20 cellular contexts compared by ENCODE assay signal in genomic region chr9:13915591-13916301, GRCh38.
DNase-seq lines count a peak whose midpoint lies in the region; ATAC-seq and TF ChIP-seq lines count a peak whose summit lies in the region.
"Had no signal": no experiment of that assay in that cellular context is flagged by ENCODE, and none has a peak within 500 bp of the region (broad histone marks: within the 10 kb centered on the region; RNA-seq: fewer than 3 reads in every experiment).

No MANE protein-coding gene starts in this region.

- H3K4me1 ChIP-seq in HEK293 (ENCODE audit: control insufficient read depth, insufficient read depth, low read length) (peaks cover 10% of the 10 kb centered on the region), testis (no peaks in the 10 kb centered on the region)
- H3K4me1 ChIP-seq: lower lobe of right lung, parathyroid adenoma, Peyer's patch had no signal

- no peak for TF ChIP-seq POLR2A in testis (IDR thresholded peaks at IDR 0.05)

- H3K36me3 ChIP-seq in HEK293 (ENCODE audit: control insufficient read depth in 2 of 2, insufficient read depth in 1 of 2, low read length in 2 of 2), result no peaks in the 10 kb centered on the region
- no peaks in the 10 kb centered on the region for H3K36me3 ChIP-seq in testis (ENCODE audit: low read depth, missing control alignments)
- H3K36me3 ChIP-seq: lower lobe of right lung, Peyer's patch had no signal

- DNase-seq in NCI-H774 (lab: John Stamatoyannopoulos, UW) (peak; percentile 39), kidney tubule cell (ENCODE audit: low spot score) (peak; percentile 3), testis (no peak), NK-92 (lab: John Stamatoyannopoulos, UW; ENCODE audit: unreplicated experiment) (no peak)
- no peak for DNase-seq in stimulated activated CD4-positive, alpha-beta T cell treated with anti-CD3 and anti-CD28 coated beads, Interleukin-4, amount 100 ng/mL, for 24 hours
- DNase-seq in stimulated activated CD4-positive, alpha-beta T cell treated with anti-CD3 and anti-CD28 coated beads, Interleukin-12 subunit alpha, Interleukin-12 subunit beta, amount 100 ng/mL, for 4 hours, result no peak
- DNase-seq: activated effector memory CD4-positive, alpha-beta T cell treated with Interleukin-2 at 50 U/mL for 16 hours; dermis blood vessel endothelial cell; KG1; lower lobe of right lung; NCI-H1105; NCI-H2107; Peyer's patch; small intestine; stimulated activated CD4-positive, alpha-beta T cell treated with anti-CD3 and anti-CD28 coated beads, Interleukin-4, amount 100 ng/mL, for 4 hours; substantia nigra had no signal

- CTCF ChIA-PET in HEK293 (lab: Yijun Ruan, JAX), result interaction anchor here (1.0 to 1.5 kb wide), 3 partner anchors 27 to 484 kb away, joined by 3 to 4 read pairs (median 3); no protein-coding TSS in a partner anchor

- H3K4me3 ChIP-seq in HEK293 (ENCODE audit: low read depth, low read length) (no peak overlapping the region), testis (no peak overlapping the region)
- H3K4me3 ChIP-seq: lower lobe of right lung, Peyer's patch had no signal

- POLR2A ChIA-PET in HEK293 (lab: Yijun Ruan, JAX), result interaction anchor here (1.2 kb wide), 1 partner anchor 181 kb away, joined by 4 read pairs; no protein-coding TSS in a partner anchor

- WGBS in testis, 2 donors, result 87 to 92% methylated on average over 4 of the region's 4 CpGs

- H3K9me3 ChIP-seq in HEK293 (ENCODE audit: control insufficient read depth, insufficient read depth, low read depth, low read length) (no peaks in the 10 kb centered on the region), testis (no peaks in the 10 kb centered on the region)
- H3K9me3 ChIP-seq: lower lobe of right lung, Peyer's patch had no signal

- peak; percentile 71 for ATAC-seq in esophagus mucosa
- ATAC-seq: lower lobe of right lung had no signal

- peak overlapping the region; percentile 55; the same call in 1 of the 2 replicates for H3K27ac ChIP-seq in HEK293 (ENCODE audit: extremely low read depth, low read depth, low read length)
- H3K27ac ChIP-seq in testis, result no peak overlapping the region
- H3K27ac ChIP-seq: epithelial cell of prostate, lower lobe of right lung, parathyroid adenoma, Peyer's patch had no signal

- TF ChIP-seq CTCF in HEK293 (tag by site-specific recombination; IDR thresholded peaks at IDR 0.05) (no peak), testis (IDR thresholded peaks at IDR 0.05) (no peak)

- intact Hi-C loops in testis (cut with DNase I; ENCODE audit: low total_unique reads), result no loop called here

- H3K27me3 ChIP-seq in testis, result no peaks in the 10 kb centered on the region
- H3K27me3 ChIP-seq: Peyer's patch had no signal

TF ChIP-seq in HEK293, 187 proteins besides CTCF, POLR2A, EP300 and RAD21:
- no peak for TF ChIP-seq ZNF670 (tag by site-specific recombination; IDR thresholded peaks at IDR 0.05; ENCODE audit: low read depth)
- no peak for TF ChIP-seq ZNF513 (tag by site-specific recombination; IDR thresholded peaks at IDR 0.05)
- TF ChIP-seq ZNF548 (tag by site-specific recombination; IDR thresholded peaks at IDR 0.05), result no peak
- peak; percentile 82 for TF ChIP-seq ATF2 (tag by site-specific recombination; IDR thresholded peaks at IDR 0.05; ENCODE audit: low read depth)
- TF ChIP-seq ZBTB26 (tag by site-specific recombination; optimal IDR thresholded peaks at IDR 0.05), result no peak
- TF ChIP-seq ZNF843 (tag by site-specific recombination; IDR thresholded peaks at IDR 0.05), result peak; percentile 52; the same call in 1 of the 2 replicates
- peak; percentile 55; the same call in 1 of the 2 replicates for TF ChIP-seq GLI2 (tag by site-specific recombination; IDR thresholded peaks at IDR 0.05; ENCODE audit: borderline replicate concordance, low read depth)
- TF ChIP-seq ZNF169 (tag by site-specific recombination; IDR thresholded peaks at IDR 0.05), result no peak
- peak; percentile 40 for TF ChIP-seq ZNF580 (tag by site-specific recombination; IDR thresholded peaks at IDR 0.05)
- TF ChIP-seq ZSCAN30 (tag by site-specific recombination; IDR thresholded peaks at IDR 0.05), result peak; percentile 74; the same call in 1 of the 2 replicates
- peak; percentile 84 for TF ChIP-seq ZNF629 (tag by site-specific recombination; IDR thresholded peaks at IDR 0.05)
- 0 out of 2 replicates have a peak, but pooled peaks have one; percentile 17 for TF ChIP-seq ZNF394 (tag by site-specific recombination; IDR thresholded peaks at IDR 0.05; ENCODE audit: borderline replicate concordance)
- TF ChIP-seq SETDB1 (IDR thresholded peaks at IDR 0.05; ENCODE audit: insufficient read length, low read length), result peak; percentile 81
- no peak for TF ChIP-seq PRDM1 (tag by site-specific recombination; IDR thresholded peaks at IDR 0.05)
- peak; percentile 42; the same call in 1 of the 2 replicates for TF ChIP-seq ZBTB6 (tag by site-specific recombination; IDR thresholded peaks at IDR 0.05)
- TF ChIP-seq GLIS1 (tag by site-specific recombination; IDR thresholded peaks at IDR 0.05), result peak; percentile 93
- no peak for TF ChIP-seq KLF16 (tag by site-specific recombination; IDR thresholded peaks at IDR 0.05)
- TF ChIP-seq ZNF335 (tag by site-specific recombination; conservative IDR thresholded peaks at IDR 0.05), result peak; percentile 49
- TF ChIP-seq KLF8 (tag by site-specific recombination; IDR thresholded peaks at IDR 0.05), result peak; percentile 55; the same call in 1 of the 2 replicates
- 0 out of 2 replicates have a peak, but pooled peaks have one; percentile 15 for TF ChIP-seq ZNF600 (tag by site-specific recombination; IDR thresholded peaks at IDR 0.05)

Comparison
In these comparisons a context has a peak if more than half of its experiments do, and no peak if none do; other contexts are left out.
1. DNase-seq: peak in NCI-H774 (single experiment) and kidney tubule cell (single experiment); none in stimulated activated CD4-positive, alpha-beta T cell treated with anti-CD3 and anti-CD28 coated beads, Interleukin-4, amount 100 ng/mL, for 24 hours (single experiment), testis (single experiment), NK-92 (single experiment) and stimulated activated CD4-positive, alpha-beta T cell treated with anti-CD3 and anti-CD28 coated beads, Interleukin-12 subunit alpha, Interleukin-12 subunit beta, amount 100 ng/mL, for 4 hours (single experiment).